ENCODE assay signal across 8 cellular contexts in genomic region chr12:6700646-6701051, GRCh38. TPM values are rescaled to one million over a fixed set of nuclear protein-coding genes. Genes with fewer than 3 reads are reported as not detected.
DNase-seq lines count a peak whose midpoint lies in the region; ATAC-seq and TF ChIP-seq lines count a peak whose summit lies in the region.

PIANP (minus strand) TSS chr12:6700815; CDS start chr12:6698061, 2,754 bp downstream.

- H3K36me3 Mint-ChIP-seq in activated T-helper 2 cell treated with anti-CD3 and anti-CD28 coated beads, Interferon-gamma antibody, Interleukin-2, Interleukin-4, amounts not matched to agents 10 μg/mL and 5 μg/mL and 100 μg/mL, durations not matched to agents 14 hours and 24 hours and 36 hours (ENCODE audit: low read depth): no peaks in the 10 kb centered on the region

- H4K20me1 ChIP-seq in BLaER1 treated with 17β-estradiol and CSF1 and Interleukin-3, amounts not matched to agents 10 nM and 100 nM: peaks cover 0 to 21% (median 4%) of the 10 kb centered on the region in 11 experiments; a peak in 11 of 22 replicates

- peak within 1 kb of the TSS in 3 of 11 experiments; percentile 7 to 45 (median 43); a peak in 4 of 22 replicates for H3K27ac ChIP-seq in BLaER1 treated with 17β-estradiol and CSF1 and Interleukin-3, amounts not matched to agents 10 nM and 100 nM

- no peak for TF ChIP-seq CTCF in fibroblast of pulmonary artery (IDR thresholded peaks at IDR 0.05; ENCODE audit: low read length, missing control alignments)
- TF ChIP-seq CTCF in omental fat pad (IDR thresholded peaks at IDR 0.05): no peak

- no peaks in the 10 kb centered on the region for H3K9me3 Mint-ChIP-seq in activated T-helper 2 cell treated with anti-CD3 and anti-CD28 coated beads, Interferon-gamma antibody, Interleukin-2, Interleukin-4, amounts not matched to agents 10 μg/mL and 5 μg/mL and 100 μg/mL, durations not matched to agents 14 hours and 24 hours and 36 hours

- H3K4me1 ChIP-seq in BLaER1 treated with 17β-estradiol and CSF1 and Interleukin-3, amounts not matched to agents 10 nM and 100 nM: peaks cover 48 to 65% (median 60%) of the 10 kb centered on the region in 10 experiments

- H3K27me3 Mint-ChIP-seq in activated T-helper 2 cell treated with anti-CD3 and anti-CD28 coated beads, Interferon-gamma antibody, Interleukin-2, Interleukin-4, amounts not matched to agents 10 μg/mL and 5 μg/mL and 100 μg/mL, durations not matched to agents 14 hours and 24 hours and 36 hours (ENCODE audit: low read depth): peaks cover 59% of the 10 kb centered on the region

- ATAC-seq in omental fat pad (ENCODE audit: low FRiP score): peak; percentile 83
- ATAC-seq in GM21367 (IDR thresholded peaks at IDR 0.05; ENCODE audit: unreplicated experiment): no peak

- no peaks in the 10 kb centered on the region for H3K36me3 ChIP-seq in BLaER1 treated with 17β-estradiol and CSF1 and Interleukin-3, amounts not matched to agents 10 nM and 100 nM

- H3K4me2 ChIP-seq in BLaER1 treated with 17β-estradiol and CSF1 and Interleukin-3, amounts not matched to agents 10 nM and 100 nM: peak within 1 kb of the TSS; percentile 90 to 99 (median 97)

- H3K9me3 ChIP-seq in BLaER1 treated with 17β-estradiol and CSF1 and Interleukin-3, amounts not matched to agents 10 nM and 100 nM (replicated peaks in 1 of 11): no peaks in the 10 kb centered on the region

- H3K4me3 Mint-ChIP-seq in activated T-helper 2 cell treated with anti-CD3 and anti-CD28 coated beads, Interferon-gamma antibody, Interleukin-2, Interleukin-4, amounts not matched to agents 10 μg/mL and 5 μg/mL and 100 μg/mL, durations not matched to agents 14 hours and 24 hours and 36 hours (ENCODE audit: low read depth): peak within 1 kb of the TSS; percentile 73

- H3K4me3 ChIP-seq in BLaER1 treated with 17β-estradiol and CSF1 and Interleukin-3, amounts not matched to agents 10 nM and 100 nM: peak within 1 kb of the TSS; percentile 50 to 74 (median 63)
- H3K4me3 ChIP-seq in fibroblast of pulmonary artery (replicated peaks; ENCODE audit: low read depth, low read length): peak within 1 kb of the TSS; percentile 46

- H3K27me3 ChIP-seq in BLaER1 treated with 17β-estradiol and CSF1 and Interleukin-3, amounts not matched to agents 10 nM and 100 nM: peaks cover 0 to 48% (median 18%) of the 10 kb centered on the region in 11 experiments; a peak in 16 of 22 replicates

- peak; percentile 25 to 29 for DNase-seq in NCI-H1930 (lab: John Stamatoyannopoulos, UW)
- DNase-seq in activated T-helper 2 cell treated with anti-CD3 and anti-CD28 coated beads, Interferon-gamma antibody, Interleukin-2, Interleukin-4, amounts not matched to agents 10 μg/mL and 5 μg/mL and 100 μg/mL, durations not matched to agents 14 hours and 24 hours and 36 hours (ENCODE audit: low spot score): peak; percentile 34
- DNase-seq in fibroblast of pulmonary artery (ENCODE audit: low read depth): no peak
- no peak for DNase-seq in omental fat pad (ENCODE audit: low spot score)
- DNase-seq in SKM-1 treated with dmso at 0.1 percent for 144 hours (lab: John Stamatoyannopoulos, UW; ENCODE audit: unreplicated experiment): no peak
- DNase-seq in DMS153 treated with DMSO at 0.1 percent for 48 hours (lab: John Stamatoyannopoulos, UW; ENCODE audit: unreplicated experiment): no peak

- intact Hi-C loops in activated T-helper 2 cell treated with anti-CD3 and anti-CD28 coated beads, Interferon-gamma antibody, Interleukin-2, Interleukin-4, amounts not matched to agents 10 μg/mL and 5 μg/mL and 100 μg/mL, durations not matched to agents 14 hours and 24 hours and 36 hours (cut with micrococcal nuclease): no loop called here

- H3K27ac Mint-ChIP-seq in activated T-helper 2 cell treated with anti-CD3 and anti-CD28 coated beads, Interferon-gamma antibody, Interleukin-2, Interleukin-4, amounts not matched to agents 10 μg/mL and 5 μg/mL and 100 μg/mL, durations not matched to agents 14 hours and 24 hours and 36 hours: no peak within 1 kb of the TSS

- peak within 1 kb of the TSS; percentile 32 to 77 (median 63); a peak in 21 of 22 replicates for H3K9ac ChIP-seq in BLaER1 treated with 17β-estradiol and CSF1 and Interleukin-3, amounts not matched to agents 10 nM and 100 nM

- peaks cover 13% of the 10 kb centered on the region for H3K4me1 Mint-ChIP-seq in activated T-helper 2 cell treated with anti-CD3 and anti-CD28 coated beads, Interferon-gamma antibody, Interleukin-2, Interleukin-4, amounts not matched to agents 10 μg/mL and 5 μg/mL and 100 μg/mL, durations not matched to agents 14 hours and 24 hours and 36 hours (ENCODE audit: low read depth)

RNA-seq across cellular contexts. Expression of gene PIANP, which starts in this region (rescaled TPM):
- 0.18 TPM in 1 of 2 replicates, not detected in the other for total RNA-seq in activated T-helper 2 cell treated with anti-CD3 and anti-CD28 coated beads, Interferon-gamma antibody, Interleukin-2, Interleukin-4, amounts not matched to agents 10 μg/mL and 5 μg/mL and 100 μg/mL, durations not matched to agents 14 hours and 24 hours and 36 hours
- not detected for total RNA-seq in omental fat pad

Comparison
In these comparisons a context has a peak if more than half of its experiments do, and no peak if none do; other contexts are left out.
1. Peak in DNase-seq in activated T-helper 2 cell treated with anti-CD3 and anti-CD28 coated beads, Interferon-gamma antibody, Interleukin-2, Interleukin-4, amounts not matched to agents 10 μg/mL and 5 μg/mL and 100 μg/mL, durations not matched to agents 14 hours and 24 hours and 36 hours; RNA of the gene not detected or under 1 TPM.
2. Peak in ATAC-seq in omental fat pad; RNA of the gene not detected or under 1 TPM.
3. DNase-seq: peak in NCI-H1930 (2 of 2); none in fibroblast of pulmonary artery (single experiment), omental fat pad (single experiment), SKM-1 treated with dmso at 0.1 percent for 144 hours (single experiment) and DMS153 treated with DMSO at 0.1 percent for 48 hours (single experiment).